ENCODE assay signal across 1 cellular context in the genomic region with DNA sequence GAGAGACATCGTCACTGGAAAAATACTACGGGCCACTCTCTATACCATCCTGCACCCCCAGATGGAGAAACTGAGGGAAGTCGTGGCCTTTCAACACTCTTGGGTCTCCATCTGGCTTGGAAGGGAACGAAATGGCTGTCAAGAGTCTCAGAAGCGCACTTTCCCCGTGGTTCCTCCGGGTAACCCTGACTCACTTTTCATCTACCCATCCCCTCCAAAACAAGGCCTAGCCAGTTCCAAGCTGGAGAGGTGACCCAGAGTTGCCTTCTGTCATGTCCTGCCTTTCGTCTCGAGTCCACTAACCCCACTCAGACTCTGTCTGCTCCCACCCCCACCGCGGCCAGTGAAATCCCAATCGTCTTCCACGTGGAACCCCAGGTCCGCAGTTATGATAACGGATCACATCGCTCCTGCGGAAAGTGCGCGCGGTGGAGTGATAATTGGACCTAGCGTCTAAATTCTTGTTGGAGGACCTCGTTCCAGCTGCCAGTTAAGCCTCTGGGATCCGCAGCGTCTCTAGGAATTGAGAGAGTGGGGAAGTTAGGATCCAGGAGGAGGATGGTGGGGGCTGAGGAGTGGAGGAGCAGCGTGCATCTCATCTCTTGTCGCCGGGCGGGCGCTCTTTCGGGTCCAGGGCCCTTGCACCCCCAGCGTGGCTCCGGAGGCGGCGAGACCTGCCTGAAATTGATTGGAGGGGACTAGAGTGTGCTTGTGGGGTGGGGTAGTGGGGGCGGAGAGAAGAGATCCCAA.
TF ChIP-seq lines count a peak whose summit lies in the region.

No MANE protein-coding gene starts in this region.

TF ChIP-seq in GM12878, 131 proteins besides CTCF, POLR2A, EP300 and RAD21:
- TF ChIP-seq WRNIP1 (IDR thresholded peaks at IDR 0.05; ENCODE audit: borderline replicate concordance, low read depth, low read length) = no peak
- no peak for TF ChIP-seq KAT2A (conservative IDR thresholded peaks at IDR 0.05; ENCODE audit: control insufficient read depth, low read depth, low read length)
